In genomic region chr3:164060923-164061322, GRCh38 we compare ENCODE assay signal across 28 cellular contexts.
"Had no signal": no experiment of that assay in that cellular context is flagged by ENCODE, and none has a peak within 500 bp of the region (broad histone marks: within the 10 kb centered on the region; RNA-seq: fewer than 3 reads in every experiment).

No MANE protein-coding gene starts in this region.

- H3K4me1 ChIP-seq: colonic mucosa, esophagus muscularis mucosa, esophagus squamous epithelium, foreskin keratinocyte, gastrocnemius medialis, gastroesophageal sphincter, heart left ventricle, heart right ventricle had no signal

- H3K27me3 ChIP-seq: colonic mucosa, dorsolateral prefrontal cortex, esophagus muscularis mucosa, esophagus squamous epithelium, foreskin keratinocyte, gastrocnemius medialis, gastroesophageal sphincter, heart left ventricle, heart right ventricle had no signal

- H3K4me3 ChIP-seq: colonic mucosa, coronary artery, dorsolateral prefrontal cortex, esophagus muscularis mucosa, esophagus squamous epithelium, gastrocnemius medialis, gastroesophageal sphincter, heart left ventricle, heart right ventricle had no signal

- H3K27ac ChIP-seq: colonic mucosa, coronary artery, dorsolateral prefrontal cortex, epithelial cell of prostate, esophagus muscularis mucosa, esophagus squamous epithelium, foreskin keratinocyte, gastrocnemius medialis, gastroesophageal sphincter, heart left ventricle, heart right ventricle had no signal

- H3K9me3 ChIP-seq: colonic mucosa, esophagus muscularis mucosa, gastrocnemius medialis, gastroesophageal sphincter, heart left ventricle had no signal

- ATAC-seq: effector memory CD8-positive, alpha-beta T cell; esophagus mucosa; foreskin keratinocyte; gastrocnemius medialis; gastroesophageal sphincter; heart left ventricle; heart right ventricle had no signal

- FAIRE-seq: colon, endometrium, endothelial cell of umbilical vein, frontal cortex had no signal

- DNase-seq: colonic mucosa; cortex of kidney; dermis blood vessel endothelial cell; dorsolateral prefrontal cortex; effector CD4-positive, alpha-beta T cell; effector CD8-positive, alpha-beta T cell; effector memory CD4-positive, alpha-beta T cell; effector memory CD8-positive, alpha-beta T cell; endodermal cell; erythroblast; esophagus squamous epithelium; foreskin fibroblast; foreskin keratinocyte; foreskin melanocyte; gastrocnemius medialis; glutamatergic neuron; head of caudate nucleus; heart left ventricle; heart right ventricle had no signal

- H3K36me3 ChIP-seq: colonic mucosa, esophagus muscularis mucosa, esophagus squamous epithelium, gastrocnemius medialis, gastroesophageal sphincter, heart left ventricle, heart right ventricle had no signal
